1 cellular context compared by ENCODE assay signal in genomic region chr5:69093771-69094570, GRCh38.
A peak's percentile ranks its signal among the peaks of the same experiment; 100 is the strongest.
TF ChIP-seq lines count a peak whose summit lies in the region.

TSS of gene SLC30A5 (plus strand) at chr5:69094014. CDS start at chr5:69094256, 242 bp downstream.

TF ChIP-seq in HEK293, 187 proteins besides CTCF, POLR2A, EP300 and RAD21 (continued from another document and continues in another):
- TF ChIP-seq IKZF3 (tag by site-specific recombination; IDR thresholded peaks at IDR 0.05) (peak; percentile 97), ZBTB26 (tag by site-specific recombination; optimal IDR thresholded peaks at IDR 0.05) (peak; percentile 91), ZSCAN18 (tag by site-specific recombination; IDR thresholded peaks at IDR 0.05) (no peak), ZNF433 (tag by site-specific recombination; IDR thresholded peaks at IDR 0.05; ENCODE audit: low read depth) (no peak), ZNF596 (tag by site-specific recombination; IDR thresholded peaks at IDR 0.05) (0 out of 2 replicates have a peak, but pooled peaks have one; percentile 2), ZNF843 (tag by site-specific recombination; IDR thresholded peaks at IDR 0.05) (no peak), BCL11A (tag by site-specific recombination; IDR thresholded peaks at IDR 0.05; ENCODE audit: low read depth) (no peak), ZNF391 (tag by site-specific recombination; IDR thresholded peaks at IDR 0.05; ENCODE audit: borderline replicate concordance, low read depth) (peak; percentile 81; the same call in 1 of the 2 replicates), ZNF184 (tag by site-specific recombination; IDR thresholded peaks at IDR 0.05) (peak; percentile 38; the same call in 1 of the 2 replicates), ZNF837 (tag by site-specific recombination; IDR thresholded peaks at IDR 0.05) (0 out of 2 replicates have a peak, but pooled peaks have one; percentile 57), HOXC10 (CRISPR knock-in tag; IDR thresholded peaks at IDR 0.05) (0 out of 2 replicates have a peak, but pooled peaks have one; percentile 81), ZNF670 (tag by site-specific recombination; IDR thresholded peaks at IDR 0.05; ENCODE audit: low read depth) (no peak), HOXA7 (CRISPR knock-in tag; IDR thresholded peaks at IDR 0.05; ENCODE audit: borderline replicate concordance) (no peak), KLF1 (tag by site-specific recombination; IDR thresholded peaks at IDR 0.05) (peak; percentile 51; the same call in 1 of the 2 replicates), ZNF629 (tag by site-specific recombination; IDR thresholded peaks at IDR 0.05) (peak; percentile 96), INSM2 (tag by site-specific recombination; IDR thresholded peaks at IDR 0.05) (no peak), ZNF555 (tag by site-specific recombination; conservative IDR thresholded peaks at IDR 0.05) (no peak), KLF7 (tag by site-specific recombination; IDR thresholded peaks at IDR 0.05; ENCODE audit: borderline replicate concordance) (no peak), MYNN (tag by site-specific recombination; IDR thresholded peaks at IDR 0.05; ENCODE audit: borderline replicate concordance) (0 out of 2 replicates have a peak, but pooled peaks have one; percentile 48), ATF2 (tag by site-specific recombination; IDR thresholded peaks at IDR 0.05; ENCODE audit: low read depth) (0 out of 2 replicates have a peak, but pooled peaks have one; percentile 40), ZNF560 (tag by site-specific recombination; IDR thresholded peaks at IDR 0.05; ENCODE audit: borderline replicate concordance) (0 out of 2 replicates have a peak, but pooled peaks have one; percentile 23), ZNF792 (tag by site-specific recombination; IDR thresholded peaks at IDR 0.05) (no peak), ZNF302 (tag by site-specific recombination; IDR thresholded peaks at IDR 0.05; ENCODE audit: low read depth) (no peak), ZNF747 (tag by site-specific recombination; IDR thresholded peaks at IDR 0.05) (no peak), ZNF114 (tag by site-specific recombination; IDR thresholded peaks at IDR 0.05) (no peak), SCRT2 (tag by site-specific recombination; IDR thresholded peaks at IDR 0.05) (no peak), ZNF121 (tag by site-specific recombination; IDR thresholded peaks at IDR 0.05) (0 out of 2 replicates have a peak, but pooled peaks have one; percentile 20), ZNF133 (tag by site-specific recombination; IDR thresholded peaks at IDR 0.05) (peak; percentile 18; the same call in 1 of the 2 replicates), ZNF350 (tag by site-specific recombination; IDR thresholded peaks at IDR 0.05) (no peak), ZNF658 (tag by site-specific recombination; IDR thresholded peaks at IDR 0.05) (no peak), PRDM10 (tag by site-specific recombination; IDR thresholded peaks at IDR 0.05) (peak; percentile 80), TSHZ1 (tag by site-specific recombination; IDR thresholded peaks at IDR 0.05; ENCODE audit: borderline replicate concordance) (0 out of 2 replicates have a peak, but pooled peaks have one; percentile 10), ZNF76 (tag by site-specific recombination; IDR thresholded peaks at IDR 0.05; ENCODE audit: borderline replicate concordance, low read depth) (peak; percentile 89), ZNF645 (tag by site-specific recombination; IDR thresholded peaks at IDR 0.05) (no peak), ZNF664 (tag by site-specific recombination; IDR thresholded peaks at IDR 0.05) (no peak)
- TF ChIP-seq, protein P1, sequence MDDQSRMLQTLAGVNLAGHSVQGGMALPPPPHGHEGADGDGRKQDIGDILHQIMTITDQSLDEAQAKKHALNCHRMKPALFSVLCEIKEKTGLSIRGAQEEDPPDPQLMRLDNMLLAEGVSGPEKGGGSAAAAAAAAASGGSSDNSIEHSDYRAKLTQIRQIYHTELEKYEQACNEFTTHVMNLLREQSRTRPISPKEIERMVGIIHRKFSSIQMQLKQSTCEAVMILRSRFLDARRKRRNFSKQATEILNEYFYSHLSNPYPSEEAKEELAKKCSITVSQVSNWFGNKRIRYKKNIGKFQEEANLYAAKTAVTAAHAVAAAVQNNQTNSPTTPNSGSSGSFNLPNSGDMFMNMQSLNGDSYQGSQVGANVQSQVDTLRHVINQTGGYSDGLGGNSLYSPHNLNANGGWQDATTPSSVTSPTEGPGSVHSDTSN (CRISPR knock-in tag; IDR thresholded peaks at IDR 0.05): peak; percentile 94
- TF ChIP-seq, protein P2, sequence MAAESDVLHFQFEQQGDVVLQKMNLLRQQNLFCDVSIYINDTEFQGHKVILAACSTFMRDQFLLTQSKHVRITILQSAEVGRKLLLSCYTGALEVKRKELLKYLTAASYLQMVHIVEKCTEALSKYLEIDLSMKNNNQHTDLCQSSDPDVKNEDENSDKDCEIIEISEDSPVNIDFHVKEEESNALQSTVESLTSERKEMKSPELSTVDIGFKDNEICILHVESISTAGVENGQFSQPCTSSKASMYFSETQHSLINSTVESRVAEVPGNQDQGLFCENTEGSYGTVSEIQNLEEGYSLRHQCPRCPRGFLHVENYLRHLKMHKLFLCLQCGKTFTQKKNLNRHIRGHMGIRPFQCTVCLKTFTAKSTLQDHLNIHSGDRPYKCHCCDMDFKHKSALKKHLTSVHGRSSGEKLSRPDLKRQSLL (tag by site-specific recombination; IDR thresholded peaks at IDR 0.05): 0 out of 2 replicates have a peak, but pooled peaks have one; percentile 20
- TF ChIP-seq, protein P3, sequence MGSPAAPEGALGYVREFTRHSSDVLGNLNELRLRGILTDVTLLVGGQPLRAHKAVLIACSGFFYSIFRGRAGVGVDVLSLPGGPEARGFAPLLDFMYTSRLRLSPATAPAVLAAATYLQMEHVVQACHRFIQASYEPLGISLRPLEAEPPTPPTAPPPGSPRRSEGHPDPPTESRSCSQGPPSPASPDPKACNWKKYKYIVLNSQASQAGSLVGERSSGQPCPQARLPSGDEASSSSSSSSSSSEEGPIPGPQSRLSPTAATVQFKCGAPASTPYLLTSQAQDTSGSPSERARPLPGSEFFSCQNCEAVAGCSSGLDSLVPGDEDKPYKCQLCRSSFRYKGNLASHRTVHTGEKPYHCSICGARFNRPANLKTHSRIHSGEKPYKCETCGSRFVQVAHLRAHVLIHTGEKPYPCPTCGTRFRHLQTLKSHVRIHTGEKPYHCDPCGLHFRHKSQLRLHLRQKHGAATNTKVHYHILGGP (tag by site-specific recombination; IDR thresholded peaks at IDR 0.05): no peak
- TF ChIP-seq, protein P4, sequence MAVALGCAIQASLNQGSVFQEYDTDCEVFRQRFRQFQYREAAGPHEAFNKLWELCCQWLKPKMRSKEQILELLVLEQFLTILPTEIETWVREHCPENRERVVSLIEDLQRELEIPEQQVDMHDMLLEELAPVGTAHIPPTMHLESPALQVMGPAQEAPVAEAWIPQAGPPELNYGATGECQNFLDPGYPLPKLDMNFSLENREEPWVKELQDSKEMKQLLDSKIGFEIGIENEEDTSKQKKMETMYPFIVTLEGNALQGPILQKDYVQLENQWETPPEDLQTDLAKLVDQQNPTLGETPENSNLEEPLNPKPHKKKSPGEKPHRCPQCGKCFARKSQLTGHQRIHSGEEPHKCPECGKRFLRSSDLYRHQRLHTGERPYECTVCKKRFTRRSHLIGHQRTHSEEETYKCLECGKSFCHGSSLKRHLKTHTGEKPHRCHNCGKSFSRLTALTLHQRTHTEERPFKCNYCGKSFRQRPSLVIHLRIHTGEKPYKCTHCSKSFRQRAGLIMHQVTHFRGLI (tag by site-specific recombination; IDR thresholded peaks at IDR 0.05): peak; percentile 27; the same call in 1 of the 2 replicates
